ENCODE assay signal across 23 cellular contexts in the genomic region with DNA sequence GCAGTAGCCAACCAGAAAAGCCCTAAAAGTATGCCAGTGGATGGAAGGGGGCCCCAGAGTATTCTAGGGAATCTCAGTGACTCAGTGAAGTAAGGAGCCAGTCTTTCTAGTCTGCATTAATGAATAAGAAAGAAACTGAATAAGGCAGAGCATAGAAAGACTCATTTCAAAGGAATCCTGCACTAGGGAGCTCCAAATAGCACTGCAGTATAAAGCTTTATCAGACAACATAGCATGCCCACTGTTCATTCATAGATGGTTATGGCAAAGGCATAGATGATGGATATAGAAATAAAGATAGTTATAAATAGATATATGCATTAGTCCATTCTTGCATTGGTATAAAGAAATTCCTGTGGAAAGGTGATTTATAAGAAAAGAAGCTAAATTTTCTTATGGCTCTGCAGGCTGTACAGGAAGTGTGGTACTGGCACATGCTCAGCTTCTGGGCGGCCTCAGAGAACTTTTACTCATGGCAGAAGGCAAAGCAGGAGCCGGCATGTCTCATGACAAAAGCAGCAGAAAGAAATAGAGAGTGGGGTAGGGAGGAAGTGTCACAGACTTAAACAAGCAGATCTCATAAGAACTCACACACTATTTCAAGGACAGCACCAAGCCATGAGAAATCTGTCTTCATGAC.
DNase-seq lines count a peak whose midpoint lies in the region; FAIRE-seq and TF ChIP-seq lines count a peak whose summit lies in the region.
"Had no signal": no experiment of that assay in that cellular context is flagged by ENCODE, and none has a peak within 500 bp of the region (broad histone marks: within the 10 kb centered on the region; RNA-seq: fewer than 3 reads in every experiment).

No MANE protein-coding gene starts in this region.

- no peaks in the 10 kb centered on the region for H4K20me1 ChIP-seq in astrocyte (ENCODE audit: insufficient read depth, low read length)
- H4K20me1 ChIP-seq: BLaER1 treated with 17β-estradiol and CSF1 and Interleukin-3, amounts not matched to agents 10 nM and 100 nM had no signal

- H3K9me3 ChIP-seq in astrocyte (ENCODE audit: insufficient read depth, low read depth, low read length) (no peaks in the 10 kb centered on the region), mesenchymal stem cell (ENCODE audit: control insufficient read depth, low read length) (no peaks in the 10 kb centered on the region)
- H3K9me3 ChIP-seq: A549; BE2C; BLaER1 treated with 17β-estradiol and CSF1 and Interleukin-3, amounts not matched to agents 10 nM and 100 nM had no signal

- H2BK12ac ChIP-seq in mesenchymal stem cell (ENCODE audit: low read length in 2 of 2), result no peak overlapping the region

- H3K4me1 Mint-ChIP-seq in astrocyte (ENCODE audit: low read depth, unreplicated experiment), result peaks cover 6% of the 10 kb centered on the region
- H3K4me1 Mint-ChIP-seq: CD14-positive monocyte; CD8-positive, alpha-beta memory T cell; GM23338; H9 had no signal

- no peaks in the 10 kb centered on the region for H3K36me3 ChIP-seq in astrocyte (ENCODE audit: insufficient read depth, low read length)
- H3K36me3 ChIP-seq in mesenchymal stem cell (ENCODE audit: control insufficient read depth in 1 of 2, insufficient read depth in 2 of 2, low read depth in 1 of 2, low read length in 2 of 2), result no peaks in the 10 kb centered on the region
- H3K36me3 ChIP-seq: BE2C; BLaER1 treated with 17β-estradiol and CSF1 and Interleukin-3, amounts not matched to agents 10 nM and 100 nM had no signal

- no peak overlapping the region for H2BK5ac ChIP-seq in mesenchymal stem cell (ENCODE audit: low read depth, low read length, poor library complexity, severe bottlenecking)

- H3K36me3 Mint-ChIP-seq in astrocyte (ENCODE audit: low read depth, unreplicated experiment), result no peaks in the 10 kb centered on the region
- H3K36me3 Mint-ChIP-seq: CD14-positive monocyte; CD8-positive, alpha-beta memory T cell had no signal

- H3K79me2 ChIP-seq in astrocyte (ENCODE audit: insufficient read depth, low read length), result no peaks in the 10 kb centered on the region

- TF ChIP-seq CTCF in astrocyte (IDR thresholded peaks at IDR 0.05; ENCODE audit: insufficient read depth, low read depth, low read length), result no peak

- H2AK5ac ChIP-seq in mesenchymal stem cell (ENCODE audit: low read length, severe bottlenecking), result no peak overlapping the region

- no peaks in the 10 kb centered on the region for H3K27me3 Mint-ChIP-seq in astrocyte (ENCODE audit: low read depth, unreplicated experiment)
- H3K27me3 Mint-ChIP-seq: CD4-positive, alpha-beta T cell; CD8-positive, alpha-beta memory T cell had no signal

- no peak overlapping the region for H3K4ac ChIP-seq in mesenchymal stem cell (ENCODE audit: low read depth in 1 of 2, low read length in 2 of 2)

- H3K9me3 Mint-ChIP-seq in astrocyte (ENCODE audit: unreplicated experiment), result no peaks in the 10 kb centered on the region
- H3K9me3 Mint-ChIP-seq: CD14-positive monocyte; CD4-positive, alpha-beta T cell; CD8-positive, alpha-beta memory T cell; GM23338; H9 had no signal

- H3K27me3 ChIP-seq in astrocyte (ENCODE audit: insufficient read depth, low read length), result no peaks in the 10 kb centered on the region
- no peaks in the 10 kb centered on the region for H3K27me3 ChIP-seq in mesenchymal stem cell (ENCODE audit: control insufficient read depth in 1 of 2, insufficient read depth in 1 of 2, low read length in 2 of 2)
- H3K27me3 ChIP-seq: BE2C; BLaER1 treated with 17β-estradiol and CSF1 and Interleukin-3, amounts not matched to agents 10 nM and 100 nM had no signal

- no peak for FAIRE-seq in astrocyte (lab: Jason Lieb, UNC)
- FAIRE-seq: A549, D721Med had no signal

- H2BK120ac ChIP-seq in mesenchymal stem cell (ENCODE audit: low read depth, low read length), result no peak overlapping the region

- no peak overlapping the region for H4K91ac ChIP-seq in mesenchymal stem cell (ENCODE audit: low read length)

- no CpG with 5 or more reads among the region's 2 CpGs for WGBS in mesenchymal stem cell

- no peak overlapping the region for H4K8ac ChIP-seq in mesenchymal stem cell (ENCODE audit: low read length)

- no peak overlapping the region for H2AFZ ChIP-seq in astrocyte (ENCODE audit: low read depth, low read length)
- no peak overlapping the region for H2AFZ ChIP-seq in mesenchymal stem cell (ENCODE audit: low read depth, low read length)
- H2AFZ ChIP-seq: GM23338 had no signal

- H3K27ac Mint-ChIP-seq in astrocyte (ENCODE audit: unreplicated experiment), result peak overlapping the region; percentile 91
- H3K27ac Mint-ChIP-seq: CD14-positive monocyte; CD4-positive, alpha-beta T cell; CD8-positive, alpha-beta memory T cell; GM23338; H9 had no signal

- H3K14ac ChIP-seq in mesenchymal stem cell (ENCODE audit: low read length in 2 of 2), result no peak overlapping the region

- DNase-seq in NCI-H226, result peak; percentile 53
- no peak for DNase-seq in astrocyte (ENCODE audit: low read depth)
- no peak for DNase-seq in epithelial cell of prostate (ENCODE audit: low read depth, low spot score)
- peak; percentile 2 for DNase-seq in mesenchymal stem cell
- DNase-seq in ecto neural progenitor cell (ENCODE audit: low spot score), result no peak
- DNase-seq in activated CD8-positive, alpha-beta memory T cell treated with anti-CD3 and anti-CD28 coated beads, Interleukin-2, amount 50 U/mL, for 4 hours, result no peak
- no peak for DNase-seq in DMS114 treated with DMSO at 0.1 percent for 48 hours (lab: John Stamatoyannopoulos, UW; ENCODE audit: unreplicated experiment)
- DNase-seq in GDM1 (lab: John Stamatoyannopoulos, UW), result no peak
- DNase-seq: 8988T; ACHN; AML-193; BE2C; CD4-positive, alpha-beta T cell; CD8-positive, alpha-beta memory T cell; DMS 273 treated with DMSO at 0.1 percent for 48 hours; DMS53; DMS79 treated with DMSO at 0.1 percent for 48 hours; H9 had no signal

- H3K79me1 ChIP-seq in mesenchymal stem cell (replicated peaks; ENCODE audit: low read length, poor library complexity, severe bottlenecking), result no peaks in the 10 kb centered on the region

- H3K18ac ChIP-seq in mesenchymal stem cell (ENCODE audit: low read depth in 1 of 2, low read length in 2 of 2), result no peak overlapping the region

- H3K4me3 ChIP-seq in astrocyte (ENCODE audit: insufficient read depth, low read depth, low read length) (no peak overlapping the region), mesenchymal stem cell (ENCODE audit: insufficient read depth in 1 of 2, low read depth in 1 of 2, low read length in 2 of 2) (no peak overlapping the region)
- H3K4me3 ChIP-seq: A549; BLaER1 treated with 17β-estradiol and CSF1 and Interleukin-3, amounts not matched to agents 10 nM and 100 nM; GM23338 had no signal

- no peak overlapping the region for H3K4me3 Mint-ChIP-seq in astrocyte (ENCODE audit: unreplicated experiment)
- H3K4me3 Mint-ChIP-seq: CD14-positive monocyte; CD4-positive, alpha-beta T cell; CD8-positive, alpha-beta memory T cell; GM23338; H9 had no signal

- no peak overlapping the region for H3K9ac ChIP-seq in astrocyte (ENCODE audit: low read length)
- H3K9ac ChIP-seq in mesenchymal stem cell (ENCODE audit: low read length), result no peak overlapping the region
- H3K9ac ChIP-seq: BLaER1 treated with 17β-estradiol and CSF1 and Interleukin-3, amounts not matched to agents 10 nM and 100 nM had no signal

- H2BK15ac ChIP-seq in mesenchymal stem cell (ENCODE audit: low read depth, poor library complexity, severe bottlenecking), result no peak overlapping the region

- H3K4me2 ChIP-seq in astrocyte (ENCODE audit: low read length) (no peak overlapping the region), mesenchymal stem cell (ENCODE audit: low read length, poor library complexity, severe bottlenecking) (no peak overlapping the region)
- H3K4me2 ChIP-seq: A549; BLaER1 treated with 17β-estradiol and CSF1 and Interleukin-3, amounts not matched to agents 10 nM and 100 nM; GM23338 had no signal

- H3K4me1 ChIP-seq in astrocyte (ENCODE audit: insufficient read depth, low read length), result no peaks in the 10 kb centered on the region
- H3K4me1 ChIP-seq in mesenchymal stem cell (ENCODE audit: control insufficient read depth, insufficient read depth, low read depth, low read length), result no peaks in the 10 kb centered on the region
- H3K4me1 ChIP-seq: A549; BE2C; BLaER1 treated with 17β-estradiol and CSF1 and Interleukin-3, amounts not matched to agents 10 nM and 100 nM had no signal

- H3K23ac ChIP-seq in mesenchymal stem cell (ENCODE audit: low read length in 2 of 2), result no peak overlapping the region

- H3K27ac ChIP-seq in astrocyte (ENCODE audit: low read depth, low read length) (no peak overlapping the region), epithelial cell of prostate (peak overlapping the region; percentile 74), mesenchymal stem cell (ENCODE audit: low read length, poor library complexity, severe bottlenecking) (peak overlapping the region; percentile 57)
- H3K27ac ChIP-seq: A549; BLaER1 treated with 17β-estradiol and CSF1 and Interleukin-3, amounts not matched to agents 10 nM and 100 nM had no signal

Comparison
In these comparisons a context has a peak if more than half of its experiments do, and no peak if none do; other contexts are left out.
1. DNase-seq: peak in NCI-H226 (single experiment) and mesenchymal stem cell (single experiment); none in astrocyte (single experiment), epithelial cell of prostate (single experiment), ecto neural progenitor cell (single experiment), activated CD8-positive, alpha-beta memory T cell treated with anti-CD3 and anti-CD28 coated beads, Interleukin-2, amount 50 U/mL, for 4 hours (single experiment), DMS114 treated with DMSO at 0.1 percent for 48 hours (single experiment) and GDM1 (single experiment).